In genomic region chr16:16131204-16131603, GRCh38 we compare ENCODE assay signal across 14 cellular contexts.
DNase-seq lines count a peak whose midpoint lies in the region; ATAC-seq, FAIRE-seq and TF ChIP-seq lines count a peak whose summit lies in the region.
"Had no signal": no experiment of that assay in that cellular context is flagged by ENCODE, and none has a peak within 500 bp of the region (broad histone marks: within the 10 kb centered on the region; RNA-seq: fewer than 3 reads in every experiment).

No MANE protein-coding gene starts in this region.

- H2BK12ac ChIP-seq in H9 (ENCODE audit: insufficient read length, low read depth, low read length) (no peak overlapping the region), neuronal stem cell (ENCODE audit: low read length) (no peak overlapping the region)

- BruUV-seq in K562 (replicated peaks; lab: Mats Ljungman, UMichigan): no TSS peak

- H2AFZ ChIP-seq in H9 (ENCODE audit: low read length): no peak overlapping the region
- H2AFZ ChIP-seq in K562 (ENCODE audit: low read depth, low read length): no peak overlapping the region
- H2AFZ ChIP-seq in neuronal stem cell (ENCODE audit: low read length): no peak overlapping the region

- H3K4me2 ChIP-seq in H9 (ENCODE audit: insufficient read depth, insufficient read length, low read length) (no peak overlapping the region), K562 (ENCODE audit: insufficient read depth, low read length) (no peak overlapping the region), neuronal stem cell (ENCODE audit: insufficient read depth, low read length, poor library complexity, severe bottlenecking) (no peak overlapping the region)
- H3K4me2 ChIP-seq: A549 had no signal

- H3K36me3 Mint-ChIP-seq in CD4-positive, CD25-positive, alpha-beta regulatory T cell: peaks cover 39% of the 10 kb centered on the region
- H3K36me3 Mint-ChIP-seq in H9 (ENCODE audit: insufficient read depth in 1 of 3, low read depth in 3 of 3): peaks cover 33 to 78% (median 55%) of the 10 kb centered on the region in 3 experiments; a peak in 6 of 7 replicates

- TF ChIP-seq CTCF in H9 (conservative IDR thresholded peaks at IDR 0.05) (no peak), K562 (IDR thresholded peaks at IDR 0.05 in 2 of 3, conservative IDR thresholded peaks at IDR 0.05 in 1 of 3; ENCODE audit: insufficient read depth in 2 of 3, low read depth in 1 of 3, low read length in 3 of 3) (no peak), gastroesophageal sphincter (IDR thresholded peaks at IDR 0.05) (no peak)

- DNase-seq in CD4-positive, CD25-positive, alpha-beta regulatory T cell: no peak
- DNase-seq in H9 (no peak), K562 (ENCODE audit: extremely low read depth in 1 of 4, low spot score in 3 of 4) (no peak), NAMALWA (ENCODE audit: low spot score) (no peak), NCI-H2029 (lab: John Stamatoyannopoulos, UW) (no peak), neuronal stem cell (ENCODE audit: low spot score) (no peak)
- DNase-seq: CD4-positive, alpha-beta T cell; DMS79 had no signal

- TF ChIP-seq POLR2A in K562 (conservative IDR thresholded peaks at IDR 0.05): no peak
- no peak for TF ChIP-seq POLR2A in gastroesophageal sphincter (IDR thresholded peaks at IDR 0.05)

- H2BK5ac ChIP-seq in H9 (ENCODE audit: insufficient read length, low read length): no peak overlapping the region
- H2BK5ac ChIP-seq in neuronal stem cell (ENCODE audit: low read length): no peak overlapping the region

- no peak overlapping the region for H4K5ac ChIP-seq in H9 (ENCODE audit: insufficient read length, low read depth, low read length)

- H3K14ac ChIP-seq in H9 (ENCODE audit: insufficient read depth, low read length) (no peak overlapping the region), neuronal stem cell (ENCODE audit: low read length) (no peak overlapping the region)

- H4K8ac ChIP-seq in H9 (replicated peaks; ENCODE audit: insufficient read length, low read depth, low read length): no peak overlapping the region
- no peak overlapping the region for H4K8ac ChIP-seq in neuronal stem cell (ENCODE audit: low read depth, low read length)

- H3K36me3 ChIP-seq in CD4-positive, CD25-positive, alpha-beta regulatory T cell (ENCODE audit: control insufficient read depth, insufficient read depth, low read length): peaks cover 74% of the 10 kb centered on the region
- H3K36me3 ChIP-seq in K562 (ENCODE audit: control insufficient read depth, insufficient read depth, low read length): peaks cover 73% of the 10 kb centered on the region; the same call in 2 of the 3 replicates
- peaks cover 0 to 86% of the 10 kb centered on the region in 2 donors for H3K36me3 ChIP-seq in gastroesophageal sphincter
- H3K36me3 ChIP-seq in neuronal stem cell (replicated peaks in 1 of 2; ENCODE audit: control insufficient read depth in 2 of 2, insufficient read depth in 2 of 2, low read length in 2 of 2): peaks cover under 1 to 17% of the 10 kb centered on the region in 2 donors

- no peak for TF ChIP-seq RAD21 in K562 (CRISPR knock-in tag; conservative IDR thresholded peaks at IDR 0.05 in 1 of 2, IDR thresholded peaks at IDR 0.05 in 1 of 2)

- CTCF ChIA-PET in K562 (lab: Yijun Ruan, JAX; ENCODE audit: low intra/inter-chr PET ratio): no interaction called here

- no peak overlapping the region for H2BK120ac ChIP-seq in H9 (ENCODE audit: low read depth, low read length, poor library complexity, severe bottlenecking)
- H2BK120ac ChIP-seq in neuronal stem cell (ENCODE audit: low read depth, low read length): no peak overlapping the region

- TF ChIP-seq EP300 in K562 (IDR thresholded peaks at IDR 0.05; ENCODE audit: low read length) (no peak), gastroesophageal sphincter (IDR thresholded peaks at IDR 0.05) (no peak)

- H2BK15ac ChIP-seq in H9 (ENCODE audit: low read depth, low read length): no peak overlapping the region
- H2BK15ac ChIP-seq in neuronal stem cell (ENCODE audit: low read length): no peak overlapping the region

- POLR2A ChIA-PET in K562 (lab: Yijun Ruan, JAX): no interaction called here

- H3K18ac ChIP-seq in H9 (ENCODE audit: insufficient read length, low read depth, low read length): no peak overlapping the region
- no peak overlapping the region for H3K18ac ChIP-seq in neuronal stem cell (ENCODE audit: low read length)

- H3K9me3 Mint-ChIP-seq in CD4-positive, CD25-positive, alpha-beta regulatory T cell: no peaks in the 10 kb centered on the region
- H3K9me3 Mint-ChIP-seq in H9: no peaks in the 10 kb centered on the region
- H3K9me3 Mint-ChIP-seq: CD4-positive, alpha-beta T cell had no signal

- H3K79me2 ChIP-seq in H9 (ENCODE audit: insufficient read depth, low read length) (no peaks in the 10 kb centered on the region), K562 (ENCODE audit: control insufficient read depth, insufficient read depth, low read length) (no peaks in the 10 kb centered on the region)

- H3K23me2 ChIP-seq in H9 (ENCODE audit: insufficient read length, low read depth, low read length, poor library complexity, severe bottlenecking): no peaks in the 10 kb centered on the region

- WGBS in H9 (ENCODE audit: extremely low coverage, insufficient read length, low lambda C conversion rate): no CpG with 5 or more reads among the region's 3 CpGs
- WGBS in K562 (ENCODE audit: insufficient coverage, low coverage, missing lambda C conversion rate): 96% methylated on average over 2 of the region's 3 CpGs
- WGBS in gastroesophageal sphincter (ENCODE audit: low coverage in 1 of 2), 2 donors: 84% methylated on average over 3 of the region's 3 CpGs; no CpG with 5 or more reads in 1 of the 2 donors
- WGBS in neuronal stem cell (ENCODE audit: extremely low coverage in 2 of 2, insufficient read length in 2 of 2, insufficient replicate concordance in 1 of 2), 2 donors: no CpG with 5 or more reads among the region's 3 CpGs

- H3K4me3 ChIP-seq in CD4-positive, CD25-positive, alpha-beta regulatory T cell (ENCODE audit: low read depth, low read length): no peak overlapping the region
- no peak overlapping the region for H3K4me3 ChIP-seq in K562
- H3K4me3 ChIP-seq in gastroesophageal sphincter: no peak overlapping the region
- H3K4me3 ChIP-seq in neuronal stem cell (ENCODE audit: low read length in 2 of 2): no peak overlapping the region
- H3K4me3 ChIP-seq: A549, GM12878 had no signal

- H3K9ac ChIP-seq in H9 (ENCODE audit: extremely low read depth, insufficient read length, low read length) (no peak overlapping the region), K562 (ENCODE audit: insufficient read depth in 1 of 2, low read depth in 2 of 2, low read length in 2 of 2) (no peak overlapping the region), neuronal stem cell (ENCODE audit: low read depth, low read length, poor library complexity) (no peak overlapping the region)

- H3K9me3 ChIP-seq in CD4-positive, CD25-positive, alpha-beta regulatory T cell (ENCODE audit: control insufficient read depth in 2 of 2, low read length in 2 of 2): no peaks in the 10 kb centered on the region
- H3K9me3 ChIP-seq in H9 (ENCODE audit: control insufficient read depth, low read depth, low read length): no peaks in the 10 kb centered on the region
- no peaks in the 10 kb centered on the region for H3K9me3 ChIP-seq in K562 (replicated peaks; ENCODE audit: control insufficient read depth, insufficient read depth, low read depth, low read length)
- no peaks in the 10 kb centered on the region for H3K9me3 ChIP-seq in gastroesophageal sphincter
- no peaks in the 10 kb centered on the region for H3K9me3 ChIP-seq in neuronal stem cell (replicated peaks in 1 of 2; ENCODE audit: control insufficient read depth in 2 of 2, insufficient read depth in 1 of 2, low read depth in 1 of 2, low read length in 2 of 2)
- H3K9me3 ChIP-seq: A549 had no signal

- ATAC-seq in CD4-positive, CD25-positive, alpha-beta regulatory T cell (ENCODE audit: low read depth in 2 of 2): no peak
- no peak for ATAC-seq in K562
- no peak for ATAC-seq in gastroesophageal sphincter
- ATAC-seq in HG02642 (IDR thresholded peaks at IDR 0.05; ENCODE audit: poor library complexity, unreplicated experiment): no peak
- ATAC-seq: A549, GM12878, HCT116 had no signal

- no peaks in the 10 kb centered on the region for H3K4me1 ChIP-seq in CD4-positive, CD25-positive, alpha-beta regulatory T cell (ENCODE audit: control insufficient read depth, insufficient read depth, low read length, poor library complexity, severe bottlenecking)
- H3K4me1 ChIP-seq in H9 (ENCODE audit: insufficient read depth, low read length) (no peaks in the 10 kb centered on the region), K562 (replicated peaks in 1 of 2; ENCODE audit: control insufficient read depth in 2 of 2, insufficient read depth in 2 of 2, low read length in 2 of 2) (no peaks in the 10 kb centered on the region), gastroesophageal sphincter (peaks cover 0 to 19% (median 0%) of the 10 kb centered on the region in 3 donors), neuronal stem cell (ENCODE audit: control insufficient read depth in 2 of 2, insufficient read depth in 1 of 2, low read depth in 1 of 2, low read length in 2 of 2) (no peaks in the 10 kb centered on the region)

- intact Hi-C loops in K562 (cut with micrococcal nuclease): no loop called here

- no peak overlapping the region for H3K27ac ChIP-seq in CD4-positive, CD25-positive, alpha-beta regulatory T cell (ENCODE audit: insufficient read depth, low read length, poor library complexity, severe bottlenecking)
- H3K27ac ChIP-seq in H9 (ENCODE audit: insufficient read length, low read depth, low read length) (no peak overlapping the region), K562 (ENCODE audit: extremely low read depth, low read depth, low read length) (no peak overlapping the region), gastroesophageal sphincter (peak overlapping the region in 3 of 4 donors; percentile 19 to 37 (median 32)), neuronal stem cell (replicated peaks; ENCODE audit: low read length) (no peak overlapping the region)
- H3K27ac ChIP-seq: A549 had no signal

- no peak overlapping the region for H2BK20ac ChIP-seq in H9 (ENCODE audit: low read depth, low read length, poor library complexity, severe bottlenecking)

- no peaks in the 10 kb centered on the region for H3K27me3 Mint-ChIP-seq in CD4-positive, CD25-positive, alpha-beta regulatory T cell
- H3K27me3 Mint-ChIP-seq in H9 (ENCODE audit: low read depth): no peaks in the 10 kb centered on the region
- H3K27me3 Mint-ChIP-seq: CD4-positive, alpha-beta T cell had no signal

- no peak overlapping the region for H3K56ac ChIP-seq in H9 (ENCODE audit: insufficient read length, low read depth, low read length)

- H3K23ac ChIP-seq in H9 (ENCODE audit: insufficient read length, low read depth, low read length) (no peak overlapping the region), neuronal stem cell (ENCODE audit: low read depth, low read length, poor library complexity) (no peak overlapping the region)

- in situ Hi-C loops in K562 (cut with MboI): no loop called here

- peak overlapping the region in 2 of 3 donors; percentile 20 to 78 for H3K27ac Mint-ChIP-seq in CD4-positive, CD25-positive, alpha-beta regulatory T cell
- peak overlapping the region; percentile 34 to 88 (median 74); a peak in 5 of 7 replicates for H3K27ac Mint-ChIP-seq in H9
- H3K27ac Mint-ChIP-seq: CD4-positive, alpha-beta T cell had no signal

- H3K79me1 ChIP-seq in H9 (ENCODE audit: insufficient read depth, low read depth, low read length, poor library complexity, severe bottlenecking): no peaks in the 10 kb centered on the region
- H3K79me1 ChIP-seq in neuronal stem cell (ENCODE audit: low read depth, low read length): peaks cover 2% of the 10 kb centered on the region

- no peak for FAIRE-seq in K562 (lab: Jason Lieb, UNC)
- FAIRE-seq: A549, GM12878, GM18507 had no signal

- no peak overlapping the region for H2AK5ac ChIP-seq in H9 (ENCODE audit: insufficient read length, low read length)
- H2AK5ac ChIP-seq in neuronal stem cell (ENCODE audit: low read depth, low read length): no peak overlapping the region

- no peak overlapping the region for H3K4me3 Mint-ChIP-seq in CD4-positive, CD25-positive, alpha-beta regulatory T cell
- no peak overlapping the region for H3K4me3 Mint-ChIP-seq in H9
- H3K4me3 Mint-ChIP-seq: CD4-positive, alpha-beta T cell had no signal

- H3T11ph ChIP-seq in H9 (ENCODE audit: low read length): no peak overlapping the region

- peaks cover 0 to 7% (median 4%) of the 10 kb centered on the region in 4 donors for H3K4me1 Mint-ChIP-seq in CD4-positive, CD25-positive, alpha-beta regulatory T cell
- H3K4me1 Mint-ChIP-seq in H9: no peaks in the 10 kb centered on the region

- no peaks in the 10 kb centered on the region for H3K27me3 ChIP-seq in CD4-positive, CD25-positive, alpha-beta regulatory T cell (ENCODE audit: control insufficient read depth, insufficient read depth, low read length)
- no peaks in the 10 kb centered on the region for H3K27me3 ChIP-seq in H9 (ENCODE audit: insufficient read depth, low read length)
- no peaks in the 10 kb centered on the region for H3K27me3 ChIP-seq in K562 (ENCODE audit: control insufficient read depth in 2 of 2, insufficient read depth in 2 of 2, low read length in 2 of 2)
- no peaks in the 10 kb centered on the region for H3K27me3 ChIP-seq in gastroesophageal sphincter
- H3K27me3 ChIP-seq in neuronal stem cell (ENCODE audit: control insufficient read depth in 3 of 3, insufficient read depth in 3 of 3, low read depth in 1 of 3, low read length in 3 of 3): no peaks in the 10 kb centered on the region

- no peak overlapping the region for H3K4ac ChIP-seq in H9 (ENCODE audit: low read depth, low read length)
- H3K4ac ChIP-seq in neuronal stem cell (ENCODE audit: low read length): no peak overlapping the region

- H4K91ac ChIP-seq in H9 (ENCODE audit: insufficient read length, low read depth, low read length) (no peak overlapping the region), neuronal stem cell (ENCODE audit: low read depth, low read length, poor library complexity) (no peak overlapping the region)

- no peaks in the 10 kb centered on the region for H3K9me1 ChIP-seq in K562 (ENCODE audit: control insufficient read depth, insufficient read depth, low read length)

- H4K20me1 ChIP-seq in H9 (ENCODE audit: control insufficient read depth, insufficient read depth, insufficient read length) (no peaks in the 10 kb centered on the region), K562 (replicated peaks; ENCODE audit: control insufficient read depth, insufficient read depth, low read length) (no peaks in the 10 kb centered on the region; the same call in 1 of the 2 replicates)

Comparison
In these comparisons a context has a peak if more than half of its experiments do, and no peak if none do; other contexts are left out.
1. H3K27ac ChIP-seq: peak in gastroesophageal sphincter (3 of 4); none in CD4-positive, CD25-positive, alpha-beta regulatory T cell (single experiment), H9 (single experiment), K562 (single experiment) and neuronal stem cell (single experiment).